1 cellular context compared by ENCODE assay signal in the genomic region with DNA sequence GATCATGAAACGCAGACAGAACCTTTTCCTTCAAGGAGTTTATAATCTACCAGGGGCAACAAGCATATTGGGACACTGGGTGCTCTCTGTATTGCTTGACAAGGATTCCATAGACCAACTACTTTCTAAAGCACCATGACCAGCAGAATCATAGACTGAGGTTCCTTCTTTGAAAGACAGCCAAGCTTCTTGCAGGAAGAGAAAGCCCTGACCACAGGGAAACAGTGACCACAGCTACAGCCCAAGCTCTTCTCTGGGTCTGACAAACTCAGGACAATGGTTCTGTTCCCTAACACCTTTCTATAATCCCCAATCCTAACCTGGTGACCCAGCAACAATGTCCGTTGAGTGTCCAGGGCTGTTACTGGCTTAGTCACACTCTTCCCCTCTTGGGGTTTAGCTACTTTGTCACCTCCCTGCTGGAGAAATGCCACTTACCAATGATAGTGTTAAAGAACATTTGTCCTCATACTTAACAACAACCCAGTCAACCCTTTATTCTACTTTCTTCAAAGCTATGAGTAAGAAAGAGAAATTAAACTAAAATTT.
TF ChIP-seq lines count a peak whose summit lies in the region.

No MANE protein-coding gene starts in this region.

TF ChIP-seq in H1, 55 proteins besides CTCF, POLR2A, EP300 and RAD21 (continued from another document):
- TF ChIP-seq, protein P1, sequence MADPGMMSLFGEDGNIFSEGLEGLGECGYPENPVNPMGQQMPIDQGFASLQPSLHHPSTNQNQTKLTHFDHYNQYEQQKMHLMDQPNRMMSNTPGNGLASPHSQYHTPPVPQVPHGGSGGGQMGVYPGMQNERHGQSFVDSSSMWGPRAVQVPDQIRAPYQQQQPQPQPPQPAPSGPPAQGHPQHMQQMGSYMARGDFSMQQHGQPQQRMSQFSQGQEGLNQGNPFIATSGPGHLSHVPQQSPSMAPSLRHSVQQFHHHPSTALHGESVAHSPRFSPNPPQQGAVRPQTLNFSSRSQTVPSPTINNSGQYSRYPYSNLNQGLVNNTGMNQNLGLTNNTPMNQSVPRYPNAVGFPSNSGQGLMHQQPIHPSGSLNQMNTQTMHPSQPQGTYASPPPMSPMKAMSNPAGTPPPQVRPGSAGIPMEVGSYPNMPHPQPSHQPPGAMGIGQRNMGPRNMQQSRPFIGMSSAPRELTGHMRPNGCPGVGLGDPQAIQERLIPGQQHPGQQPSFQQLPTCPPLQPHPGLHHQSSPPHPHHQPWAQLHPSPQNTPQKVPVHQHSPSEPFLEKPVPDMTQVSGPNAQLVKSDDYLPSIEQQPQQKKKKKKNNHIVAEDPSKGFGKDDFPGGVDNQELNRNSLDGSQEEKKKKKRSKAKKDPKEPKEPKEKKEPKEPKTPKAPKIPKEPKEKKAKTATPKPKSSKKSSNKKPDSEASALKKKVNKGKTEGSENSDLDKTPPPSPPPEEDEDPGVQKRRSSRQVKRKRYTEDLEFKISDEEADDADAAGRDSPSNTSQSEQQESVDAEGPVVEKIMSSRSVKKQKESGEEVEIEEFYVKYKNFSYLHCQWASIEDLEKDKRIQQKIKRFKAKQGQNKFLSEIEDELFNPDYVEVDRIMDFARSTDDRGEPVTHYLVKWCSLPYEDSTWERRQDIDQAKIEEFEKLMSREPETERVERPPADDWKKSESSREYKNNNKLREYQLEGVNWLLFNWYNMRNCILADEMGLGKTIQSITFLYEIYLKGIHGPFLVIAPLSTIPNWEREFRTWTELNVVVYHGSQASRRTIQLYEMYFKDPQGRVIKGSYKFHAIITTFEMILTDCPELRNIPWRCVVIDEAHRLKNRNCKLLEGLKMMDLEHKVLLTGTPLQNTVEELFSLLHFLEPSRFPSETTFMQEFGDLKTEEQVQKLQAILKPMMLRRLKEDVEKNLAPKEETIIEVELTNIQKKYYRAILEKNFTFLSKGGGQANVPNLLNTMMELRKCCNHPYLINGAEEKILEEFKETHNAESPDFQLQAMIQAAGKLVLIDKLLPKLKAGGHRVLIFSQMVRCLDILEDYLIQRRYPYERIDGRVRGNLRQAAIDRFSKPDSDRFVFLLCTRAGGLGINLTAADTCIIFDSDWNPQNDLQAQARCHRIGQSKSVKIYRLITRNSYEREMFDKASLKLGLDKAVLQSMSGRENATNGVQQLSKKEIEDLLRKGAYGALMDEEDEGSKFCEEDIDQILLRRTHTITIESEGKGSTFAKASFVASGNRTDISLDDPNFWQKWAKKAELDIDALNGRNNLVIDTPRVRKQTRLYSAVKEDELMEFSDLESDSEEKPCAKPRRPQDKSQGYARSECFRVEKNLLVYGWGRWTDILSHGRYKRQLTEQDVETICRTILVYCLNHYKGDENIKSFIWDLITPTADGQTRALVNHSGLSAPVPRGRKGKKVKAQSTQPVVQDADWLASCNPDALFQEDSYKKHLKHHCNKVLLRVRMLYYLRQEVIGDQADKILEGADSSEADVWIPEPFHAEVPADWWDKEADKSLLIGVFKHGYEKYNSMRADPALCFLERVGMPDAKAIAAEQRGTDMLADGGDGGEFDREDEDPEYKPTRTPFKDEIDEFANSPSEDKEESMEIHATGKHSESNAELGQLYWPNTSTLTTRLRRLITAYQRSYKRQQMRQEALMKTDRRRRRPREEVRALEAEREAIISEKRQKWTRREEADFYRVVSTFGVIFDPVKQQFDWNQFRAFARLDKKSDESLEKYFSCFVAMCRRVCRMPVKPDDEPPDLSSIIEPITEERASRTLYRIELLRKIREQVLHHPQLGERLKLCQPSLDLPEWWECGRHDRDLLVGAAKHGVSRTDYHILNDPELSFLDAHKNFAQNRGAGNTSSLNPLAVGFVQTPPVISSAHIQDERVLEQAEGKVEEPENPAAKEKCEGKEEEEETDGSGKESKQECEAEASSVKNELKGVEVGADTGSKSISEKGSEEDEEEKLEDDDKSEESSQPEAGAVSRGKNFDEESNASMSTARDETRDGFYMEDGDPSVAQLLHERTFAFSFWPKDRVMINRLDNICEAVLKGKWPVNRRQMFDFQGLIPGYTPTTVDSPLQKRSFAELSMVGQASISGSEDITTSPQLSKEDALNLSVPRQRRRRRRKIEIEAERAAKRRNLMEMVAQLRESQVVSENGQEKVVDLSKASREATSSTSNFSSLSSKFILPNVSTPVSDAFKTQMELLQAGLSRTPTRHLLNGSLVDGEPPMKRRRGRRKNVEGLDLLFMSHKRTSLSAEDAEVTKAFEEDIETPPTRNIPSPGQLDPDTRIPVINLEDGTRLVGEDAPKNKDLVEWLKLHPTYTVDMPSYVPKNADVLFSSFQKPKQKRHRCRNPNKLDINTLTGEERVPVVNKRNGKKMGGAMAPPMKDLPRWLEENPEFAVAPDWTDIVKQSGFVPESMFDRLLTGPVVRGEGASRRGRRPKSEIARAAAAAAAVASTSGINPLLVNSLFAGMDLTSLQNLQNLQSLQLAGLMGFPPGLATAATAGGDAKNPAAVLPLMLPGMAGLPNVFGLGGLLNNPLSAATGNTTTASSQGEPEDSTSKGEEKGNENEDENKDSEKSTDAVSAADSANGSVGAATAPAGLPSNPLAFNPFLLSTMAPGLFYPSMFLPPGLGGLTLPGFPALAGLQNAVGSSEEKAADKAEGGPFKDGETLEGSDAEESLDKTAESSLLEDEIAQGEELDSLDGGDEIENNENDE (IDR thresholded peaks at IDR 0.05; ENCODE audit: insufficient replicate concordance, low read length) = no peak
